ENCODE assay signal across 23 cellular contexts in genomic region chr2:119486886-119487285, GRCh38. TPM values are rescaled to one million over a fixed set of nuclear protein-coding genes. Genes with fewer than 3 reads are reported as not detected.
DNase-seq lines count a peak whose midpoint lies in the region; ATAC-seq and TF ChIP-seq lines count a peak whose summit lies in the region.
"Had no signal": no experiment of that assay in that cellular context is flagged by ENCODE, and none has a peak within 500 bp of the region (broad histone marks: within the 10 kb centered on the region; RNA-seq: fewer than 3 reads in every experiment).

No MANE protein-coding gene starts in this region.

- 76% methylated on average over 6 of the region's 7 CpGs for WGBS in prostate gland

- H3K9me3 Mint-ChIP-seq in Caco-2 (ENCODE audit: unreplicated experiment) (no peaks in the 10 kb centered on the region), immature natural killer cell (no peaks in the 10 kb centered on the region)

- TF ChIP-seq CTCF in Caco-2 (IDR thresholded peaks at IDR 0.05; ENCODE audit: insufficient read depth in 1 of 2, low read depth in 1 of 2, low read length in 1 of 2, severe bottlenecking in 1 of 2, unreplicated experiment in 1 of 2) (no peak), prostate gland (IDR thresholded peaks at IDR 0.05) (no peak)

- no TSS peak for BruUV-seq in Caco-2 (replicated peaks; lab: Mats Ljungman, UMichigan)

- H3K4me1 Mint-ChIP-seq in Caco-2 (ENCODE audit: low read depth, unreplicated experiment): peaks cover 60% of the 10 kb centered on the region
- H3K4me1 Mint-ChIP-seq in immature natural killer cell: no peaks in the 10 kb centered on the region
- H3K4me1 Mint-ChIP-seq: activated CD8-positive, alpha-beta memory T cell treated with anti-CD3 and anti-CD28 coated beads, Interleukin-2, amount 10 ng/mL, durations not matched to agents 7 days and 5 days had no signal

- peak overlapping the region; percentile 17 for H3K4me3 Mint-ChIP-seq in Caco-2 (ENCODE audit: unreplicated experiment)
- no peak overlapping the region for H3K4me3 Mint-ChIP-seq in immature natural killer cell
- H3K4me3 Mint-ChIP-seq: activated CD8-positive, alpha-beta memory T cell treated with anti-CD3 and anti-CD28 coated beads, Interleukin-2, amount 10 ng/mL, durations not matched to agents 7 days and 5 days had no signal

- no peak for TF ChIP-seq POLR2A in prostate gland (IDR thresholded peaks at IDR 0.05)

- H3K4me3 ChIP-seq in Caco-2 (ENCODE audit: low read depth, low read length) (no peak overlapping the region), prostate gland (no peak overlapping the region)
- H3K4me3 ChIP-seq: BLaER1 treated with 17β-estradiol and CSF1 and Interleukin-3, amounts not matched to agents 10 nM and 100 nM; GM12878; MG63 had no signal

- POLR2A ChIA-PET in Caco-2 (lab: Charles Lee): no interaction called here

- H3K9me3 ChIP-seq in Caco-2: no peaks in the 10 kb centered on the region
- no peaks in the 10 kb centered on the region for H3K9me3 ChIP-seq in prostate gland
- H3K9me3 ChIP-seq: BLaER1 treated with 17β-estradiol and CSF1 and Interleukin-3, amounts not matched to agents 10 nM and 100 nM; MG63 had no signal

- H3K27ac Mint-ChIP-seq in Caco-2 (ENCODE audit: unreplicated experiment) (peak overlapping the region; percentile 80), immature natural killer cell (no peak overlapping the region)
- H3K27ac Mint-ChIP-seq: activated CD8-positive, alpha-beta memory T cell treated with anti-CD3 and anti-CD28 coated beads, Interleukin-2, amount 10 ng/mL, durations not matched to agents 7 days and 5 days had no signal

- intact Hi-C loops in Caco-2 (cut with micrococcal nuclease; ENCODE audit: unreplicated experiment) (loop anchor here (1.0 to 5.0 kb wide), 3 partner anchors 57 to 120 kb away; partner anchors contain the start of gene CFAP221), prostate gland (cut with DNase I) (no loop called here)

- H3K27me3 Mint-ChIP-seq in Caco-2 (ENCODE audit: insufficient read depth, unreplicated experiment) (no peaks in the 10 kb centered on the region), immature natural killer cell (ENCODE audit: low read depth in 3 of 3) (peaks cover 2 to 10% (median 7%) of the 10 kb centered on the region in 3 donors)
- H3K27me3 Mint-ChIP-seq: activated CD8-positive, alpha-beta memory T cell treated with anti-CD3 and anti-CD28 coated beads, Interleukin-2, amount 10 ng/mL, durations not matched to agents 7 days and 5 days had no signal

- H3K36me3 ChIP-seq in Caco-2 (ENCODE audit: control insufficient read depth, insufficient read depth, low read length): no peaks in the 10 kb centered on the region
- H3K36me3 ChIP-seq in prostate gland: no peaks in the 10 kb centered on the region
- H3K36me3 ChIP-seq: BLaER1 treated with 17β-estradiol and CSF1 and Interleukin-3, amounts not matched to agents 10 nM and 100 nM; MG63 had no signal

- no peak overlapping the region for H3K27ac ChIP-seq in prostate gland
- H3K27ac ChIP-seq: BLaER1 treated with 17β-estradiol and CSF1 and Interleukin-3, amounts not matched to agents 10 nM and 100 nM; epithelial cell of prostate had no signal

- H3K27me3 ChIP-seq in Caco-2 (replicated peaks; ENCODE audit: control insufficient read depth, insufficient read depth, low read length) (no peaks in the 10 kb centered on the region), prostate gland (replicated peaks; ENCODE audit: insufficient read depth) (no peaks in the 10 kb centered on the region)
- H3K27me3 ChIP-seq: BLaER1 treated with 17β-estradiol and CSF1 and Interleukin-3, amounts not matched to agents 10 nM and 100 nM; MG63 had no signal

- ATAC-seq in GM19463 (IDR thresholded peaks at IDR 0.05; ENCODE audit: unreplicated experiment): no peak
- ATAC-seq: activated CD8-positive, alpha-beta memory T cell treated with anti-CD3 and anti-CD28 coated beads, Interleukin-2, amount 10 ng/mL, durations not matched to agents 7 days and 5 days had no signal

- no peak for DNase-seq in Caco-2
- peak; percentile 36 for DNase-seq in amniotic epithelial cell (ENCODE audit: low read depth)
- peak; percentile 68 for DNase-seq in iris pigment epithelial cell (ENCODE audit: low read depth)
- DNase-seq in prostate gland (ENCODE audit: low spot score): peak; percentile 2
- no peak for DNase-seq in immature natural killer cell
- no peak for DNase-seq in AML-193 (lab: John Stamatoyannopoulos, UW)
- no peak for DNase-seq in stimulated activated CD4-positive, alpha-beta T cell treated with anti-CD3 and anti-CD28 coated beads, Interleukin-4, amount 100 ng/mL, for 24 hours
- DNase-seq: activated CD4-positive, CD25-positive, alpha-beta regulatory T cell; caudate nucleus; hypothalamus; MG63; NCI-H2107; NCI-H82; nucleus accumbens; RPMI8226; T-helper 1 cell had no signal

- peaks cover 70% of the 10 kb centered on the region for H3K4me1 ChIP-seq in Caco-2
- H3K4me1 ChIP-seq in prostate gland (replicated peaks): peaks cover 2% of the 10 kb centered on the region

- CTCF ChIA-PET in Caco-2 (lab: Charles Lee): interaction anchor here (1.7 to 2.5 kb wide), 2 partner anchors 9 to 10 kb away, joined by 8 to 18 read pairs; no protein-coding TSS in a partner anchor

- H3K36me3 Mint-ChIP-seq in Caco-2 (ENCODE audit: insufficient read depth, unreplicated experiment): peaks cover 15% of the 10 kb centered on the region
- H3K36me3 Mint-ChIP-seq in immature natural killer cell: no peaks in the 10 kb centered on the region
- H3K36me3 Mint-ChIP-seq: activated CD8-positive, alpha-beta memory T cell treated with anti-CD3 and anti-CD28 coated beads, Interleukin-2, amount 10 ng/mL, durations not matched to agents 7 days and 5 days had no signal

RNA-seq across cellular contexts. Expression of gene SCTR, which starts 37.4 kb away (rescaled TPM):
- total RNA-seq in Caco-2 (2022) (not detected in 2 replicates), prostate gland (not detected)
- polyA plus RNA-seq in immature natural killer cell: not detected
- total RNA-seq: activated CD8-positive, alpha-beta memory T cell treated with anti-CD3 and anti-CD28 coated beads, Interleukin-2, amount 10 ng/mL, durations not matched to agents 7 days and 5 days; Daoy; GM12878; subcutaneous adipose tissue had no signal

RNA-seq across cellular contexts. Expression of gene TMEM37, which starts 55.2 kb away (rescaled TPM):
- 13.8 and 15.8 TPM in 2 replicates for total RNA-seq in Caco-2 (2022)
- total RNA-seq in prostate gland: 1 to 10 TPM; 1.7 to 6.8 TPM
- not detected for polyA plus RNA-seq in immature natural killer cell
- total RNA-seq: activated CD8-positive, alpha-beta memory T cell treated with anti-CD3 and anti-CD28 coated beads, Interleukin-2, amount 10 ng/mL, durations not matched to agents 7 days and 5 days; Daoy had no signal

RNA-seq across cellular contexts. Expression of gene CFAP221, which starts 57.4 kb away (rescaled TPM):
- 0.60 TPM in 1 of 2 replicates, not detected in the other for total RNA-seq in Caco-2 (2022)
- 10 to 100 TPM in 1 of 2 donors, not detected in 1; 18.3 TPM for total RNA-seq in prostate gland
- polyA plus RNA-seq in immature natural killer cell: not detected
- total RNA-seq: activated CD8-positive, alpha-beta memory T cell treated with anti-CD3 and anti-CD28 coated beads, Interleukin-2, amount 10 ng/mL, durations not matched to agents 7 days and 5 days; GM12878 had no signal
- polyA plus RNA-seq: GM12878 had no signal

Comparison
In these comparisons a context has a peak if more than half of its experiments do, and no peak if none do; other contexts are left out.
1. DNase-seq: peak in amniotic epithelial cell (single experiment), iris pigment epithelial cell (single experiment) and prostate gland (single experiment); none in Caco-2 (0 of 2), immature natural killer cell (0 of 3), AML-193 (0 of 2) and stimulated activated CD4-positive, alpha-beta T cell treated with anti-CD3 and anti-CD28 coated beads, Interleukin-4, amount 100 ng/mL, for 24 hours (single experiment).